Comparison of ENCODE assay signal across 2 cellular contexts in genomic region chr7:24602860-24603456, GRCh38.
TF ChIP-seq lines count a peak whose summit lies in the region.

No MANE protein-coding gene starts in this region.

TF ChIP-seq in HepG2, 621 proteins besides CTCF, POLR2A, EP300 and RAD21 (continued from another document):
- TF ChIP-seq, protein P1, sequence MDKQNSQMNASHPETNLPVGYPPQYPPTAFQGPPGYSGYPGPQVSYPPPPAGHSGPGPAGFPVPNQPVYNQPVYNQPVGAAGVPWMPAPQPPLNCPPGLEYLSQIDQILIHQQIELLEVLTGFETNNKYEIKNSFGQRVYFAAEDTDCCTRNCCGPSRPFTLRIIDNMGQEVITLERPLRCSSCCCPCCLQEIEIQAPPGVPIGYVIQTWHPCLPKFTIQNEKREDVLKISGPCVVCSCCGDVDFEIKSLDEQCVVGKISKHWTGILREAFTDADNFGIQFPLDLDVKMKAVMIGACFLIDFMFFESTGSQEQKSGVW (CRISPR knock-in tag; IDR thresholded peaks at IDR 0.05; ENCODE audit: borderline replicate concordance) = no peak

TF ChIP-seq in GM23338, 12 proteins besides CTCF, POLR2A, EP300 and RAD21 (continued from another document):
- TF ChIP-seq, protein P2, sequence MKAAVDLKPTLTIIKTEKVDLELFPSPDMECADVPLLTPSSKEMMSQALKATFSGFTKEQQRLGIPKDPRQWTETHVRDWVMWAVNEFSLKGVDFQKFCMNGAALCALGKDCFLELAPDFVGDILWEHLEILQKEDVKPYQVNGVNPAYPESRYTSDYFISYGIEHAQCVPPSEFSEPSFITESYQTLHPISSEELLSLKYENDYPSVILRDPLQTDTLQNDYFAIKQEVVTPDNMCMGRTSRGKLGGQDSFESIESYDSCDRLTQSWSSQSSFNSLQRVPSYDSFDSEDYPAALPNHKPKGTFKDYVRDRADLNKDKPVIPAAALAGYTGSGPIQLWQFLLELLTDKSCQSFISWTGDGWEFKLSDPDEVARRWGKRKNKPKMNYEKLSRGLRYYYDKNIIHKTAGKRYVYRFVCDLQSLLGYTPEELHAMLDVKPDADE (IDR thresholded peaks at IDR 0.05) = no peak
- TF ChIP-seq ZNF462 (CRISPR knock-in tag; IDR thresholded peaks at IDR 0.05) (no peak), REST (IDR thresholded peaks at IDR 0.05; ENCODE audit: unreplicated experiment) (no peak), EZH2phosphoT487 (IDR thresholded peaks at IDR 0.05; ENCODE audit: unreplicated experiment) (no peak), CREB1 (CRISPR knock-in tag; IDR thresholded peaks at IDR 0.05; ENCODE audit: low read depth) (no peak), EZH2 (IDR thresholded peaks at IDR 0.05; ENCODE audit: low read depth, unreplicated experiment) (no peak), POLR2AphosphoS5 (IDR thresholded peaks at IDR 0.05; ENCODE audit: low read depth) (no peak)
